Comparison of ENCODE assay signal across 1 cellular context in genomic region chr6:85642774-85643529, GRCh38.
TF ChIP-seq lines count a peak whose summit lies in the region.

Gene SYNCRIP, minus strand, starts transcription at chr6:85642886. Its CDS starts 1,447 bp downstream, at chr6:85641439.

TF ChIP-seq in HEK293, 187 proteins besides CTCF, POLR2A, EP300 and RAD21 (continued from another document and continues in another):
- TF ChIP-seq ZNF518A (tag by site-specific recombination; conservative IDR thresholded peaks at IDR 0.05; ENCODE audit: low read depth): 0 out of 2 replicates have a peak, but pooled peaks have one; percentile 12
- no peak for TF ChIP-seq ZBTB44 (tag by site-specific recombination; IDR thresholded peaks at IDR 0.05)
- TF ChIP-seq ZBTB20 (tag by site-specific recombination; IDR thresholded peaks at IDR 0.05): peak; percentile 86
- TF ChIP-seq ZNF692 (tag by site-specific recombination; IDR thresholded peaks at IDR 0.05): peak; percentile 91
- no peak; the same call in 1 of the 2 replicates for TF ChIP-seq OVOL3 (tag by site-specific recombination; IDR thresholded peaks at IDR 0.05)
- TF ChIP-seq ZNF677 (tag by site-specific recombination; IDR thresholded peaks at IDR 0.05): no peak
- 0 out of 2 replicates have a peak, but pooled peaks have one; percentile 27 for TF ChIP-seq ZNF157 (tag by site-specific recombination; IDR thresholded peaks at IDR 0.05)
- no peak for TF ChIP-seq RBAK (tag by site-specific recombination; IDR thresholded peaks at IDR 0.05)
- TF ChIP-seq ZNF510 (tag by site-specific recombination; IDR thresholded peaks at IDR 0.05; ENCODE audit: insufficient replicate concordance): no peak
- no peak for TF ChIP-seq ZNF302 (tag by site-specific recombination; IDR thresholded peaks at IDR 0.05; ENCODE audit: low read depth)
- TF ChIP-seq KLF17 (tag by site-specific recombination; IDR thresholded peaks at IDR 0.05): peak; percentile 97
- TF ChIP-seq PRDM6 (tag by site-specific recombination; IDR thresholded peaks at IDR 0.05): no peak
- TF ChIP-seq ZNF426 (tag by site-specific recombination; IDR thresholded peaks at IDR 0.05): no peak; the same call in 1 of the 2 replicates
- TF ChIP-seq KLF9 (tag by site-specific recombination; IDR thresholded peaks at IDR 0.05; ENCODE audit: low read depth): peak; percentile 93
- TF ChIP-seq GFI1B (tag by site-specific recombination; IDR thresholded peaks at IDR 0.05): no peak; the same call in 1 of the 2 replicates
- peak; percentile 99 for TF ChIP-seq ZNF398 (tag by site-specific recombination; IDR thresholded peaks at IDR 0.05)
- 0 out of 2 replicates have a peak, but pooled peaks have one; percentile 24 for TF ChIP-seq ZNF18 (tag by site-specific recombination; IDR thresholded peaks at IDR 0.05)
- TF ChIP-seq ZNF530 (tag by site-specific recombination; IDR thresholded peaks at IDR 0.05; ENCODE audit: low read depth): no peak; the same call in 1 of the 2 replicates
- TF ChIP-seq ZEB2 (tag by site-specific recombination; IDR thresholded peaks at IDR 0.05): peak; percentile 97
- peak; percentile 80; the same call in 1 of the 2 replicates for TF ChIP-seq ZNF792 (tag by site-specific recombination; IDR thresholded peaks at IDR 0.05)
- no peak for TF ChIP-seq ZNF292 (tag by site-specific recombination; IDR thresholded peaks at IDR 0.05; ENCODE audit: borderline replicate concordance, low read depth)
- no peak for TF ChIP-seq ZNF664 (tag by site-specific recombination; IDR thresholded peaks at IDR 0.05)
- peak; percentile 96 for TF ChIP-seq ZFHX2 (tag by site-specific recombination; conservative IDR thresholded peaks at IDR 0.05)
- TF ChIP-seq ZNF626 (tag by site-specific recombination; IDR thresholded peaks at IDR 0.05): no peak
- TF ChIP-seq MYNN (tag by site-specific recombination; IDR thresholded peaks at IDR 0.05; ENCODE audit: borderline replicate concordance): no peak
- no peak for TF ChIP-seq ZNF549 (tag by site-specific recombination; IDR thresholded peaks at IDR 0.05)
- TF ChIP-seq ZNF404 (tag by site-specific recombination; IDR thresholded peaks at IDR 0.05): no peak
- TF ChIP-seq KLF8 (tag by site-specific recombination; IDR thresholded peaks at IDR 0.05): peak; percentile 99
- TF ChIP-seq ZNF239 (tag by site-specific recombination; IDR thresholded peaks at IDR 0.05): peak; percentile 79; the same call in 1 of the 2 replicates
- peak; percentile 92 for TF ChIP-seq ZNF785 (tag by site-specific recombination; IDR thresholded peaks at IDR 0.05)
- peak; percentile 72 for TF ChIP-seq ATF2 (tag by site-specific recombination; IDR thresholded peaks at IDR 0.05; ENCODE audit: low read depth)
- peak; percentile 99 for TF ChIP-seq ZXDB (tag by site-specific recombination; IDR thresholded peaks at IDR 0.05)
- peak; percentile 98 for TF ChIP-seq GLIS2 (tag by site-specific recombination; IDR thresholded peaks at IDR 0.05)
- TF ChIP-seq ZNF121 (tag by site-specific recombination; IDR thresholded peaks at IDR 0.05): 0 out of 2 replicates have a peak, but pooled peaks have one; percentile 7
- TF ChIP-seq ZBTB1 (tag by site-specific recombination; IDR thresholded peaks at IDR 0.05): peak; percentile 54; the same call in 1 of the 2 replicates
- peak; percentile 98 for TF ChIP-seq SP3 (tag by site-specific recombination; IDR thresholded peaks at IDR 0.05)
- TF ChIP-seq ZNF768 (tag by site-specific recombination; IDR thresholded peaks at IDR 0.05): no peak; the same call in 1 of the 2 replicates
- no peak for TF ChIP-seq ZNF521 (tag by site-specific recombination; IDR thresholded peaks at IDR 0.05)
- TF ChIP-seq GLI2 (tag by site-specific recombination; IDR thresholded peaks at IDR 0.05; ENCODE audit: borderline replicate concordance, low read depth): no peak; the same call in 1 of the 2 replicates
- peak; percentile 91 for TF ChIP-seq KLF1 (tag by site-specific recombination; IDR thresholded peaks at IDR 0.05)
- no peak for TF ChIP-seq ELK4 (IDR thresholded peaks at IDR 0.05; ENCODE audit: borderline replicate concordance, low read depth, low read length)
- TF ChIP-seq ZNF830 (tag by site-specific recombination; IDR thresholded peaks at IDR 0.05; ENCODE audit: low read depth): no peak
- TF ChIP-seq ZNF544 (tag by site-specific recombination; IDR thresholded peaks at IDR 0.05): no peak
- TF ChIP-seq ZFP41 (tag by site-specific recombination; IDR thresholded peaks at IDR 0.05; ENCODE audit: borderline replicate concordance): no peak
- TF ChIP-seq EGR2 (tag by site-specific recombination; IDR thresholded peaks at IDR 0.05; ENCODE audit: low read depth): peak; percentile 98
- TF ChIP-seq ZNF645 (tag by site-specific recombination; IDR thresholded peaks at IDR 0.05): no peak
